Comparison of ENCODE assay signal across 8 cellular contexts in the genomic region with DNA sequence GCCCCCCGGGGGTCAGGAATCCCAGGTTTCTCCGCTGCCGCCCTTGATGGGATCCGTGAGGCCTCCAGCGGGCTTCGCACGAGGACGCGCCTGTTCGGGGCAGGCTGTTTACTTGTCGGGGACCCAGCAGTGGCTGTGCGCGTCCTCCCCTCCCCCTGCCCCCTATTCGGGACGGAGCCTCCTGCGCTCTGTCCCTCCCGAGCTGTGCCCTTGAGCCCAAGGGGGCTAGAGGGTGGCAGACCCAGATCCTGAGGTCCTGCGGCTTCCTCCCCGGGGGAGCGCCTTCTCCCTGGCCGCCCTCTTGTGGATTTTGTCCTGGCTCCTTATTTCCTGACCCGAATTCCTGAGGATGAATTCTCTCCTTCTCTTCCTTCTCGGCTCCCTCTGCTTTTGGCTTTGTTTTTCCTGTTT. TPM values are rescaled to one million over a fixed set of nuclear protein-coding genes. Genes with fewer than 3 reads are reported as not detected.
DNase-seq lines count a peak whose midpoint lies in the region; ATAC-seq, FAIRE-seq and TF ChIP-seq lines count a peak whose summit lies in the region.

No MANE protein-coding gene starts in this region.

- H3K4me2 ChIP-seq in PC-3 (ENCODE audit: low read length) (peak overlapping the region; percentile 59), H1 (ENCODE audit: insufficient read depth in 1 of 2, low read depth in 2 of 2, low read length in 2 of 2) (peak overlapping the region; percentile 86 to 98)

- no peak overlapping the region for H2BK120ac ChIP-seq in H1 (replicated peaks; ENCODE audit: low read depth, low read length)

- H2BK15ac ChIP-seq in H1 (ENCODE audit: low read length), result no peak overlapping the region

- POLR2A ChIA-PET in PC-3 (lab: Charles Lee; ENCODE audit: unreplicated experiment), result no interaction called here
- POLR2A ChIA-PET in H1 (lab: Charles Lee; ENCODE audit: partially characterized antibody), result interaction anchor here (1.3 to 2.6 kb wide), 4 partner anchors 10 to 39 kb away, joined by 4 to 9 read pairs (median 8); a partner anchor contains a TSS

- H2BK20ac ChIP-seq in H1 (ENCODE audit: low read length), result no peak overlapping the region

- TF ChIP-seq CTCF in PC-3 (conservative IDR thresholded peaks at IDR 0.05; ENCODE audit: low read depth, low read length) (no peak), H1 (IDR thresholded peaks at IDR 0.05; ENCODE audit: control extremely low read depth in 1 of 3, insufficient read depth in 1 of 3, low read depth in 1 of 3, low read length in 3 of 3) (no peak)

- intact Hi-C loops in PC-3 (cut with micrococcal nuclease), result loop anchor here (5.0 kb wide), 1 partner anchor 63 kb away; no protein-coding TSS in a partner anchor

- H3K79me2 ChIP-seq in PC-3 (ENCODE audit: low read length) (no peaks in the 10 kb centered on the region), H1 (ENCODE audit: control insufficient read depth in 1 of 2, insufficient read depth in 2 of 2, low read length in 2 of 2) (no peaks in the 10 kb centered on the region)

- H4K20me1 ChIP-seq in PC-3 (ENCODE audit: low read length) (no peaks in the 10 kb centered on the region), H1 (replicated peaks in 1 of 2; ENCODE audit: control insufficient read depth in 1 of 2, insufficient read depth in 2 of 2, low read length in 2 of 2) (no peaks in the 10 kb centered on the region)

- H3K9me3 ChIP-seq in PC-3 (ENCODE audit: low read length), result no peaks in the 10 kb centered on the region
- H3K9me3 ChIP-seq in H1 (ENCODE audit: insufficient read depth in 2 of 2, low read depth in 1 of 2, low read length in 1 of 2), result no peaks in the 10 kb centered on the region
- H3K9me3 ChIP-seq in muscle layer of colon (ENCODE audit: low read length), result no peaks in the 10 kb centered on the region

- TF ChIP-seq POLR2A in H1 (IDR thresholded peaks at IDR 0.05; ENCODE audit: control extremely low read depth in 1 of 2, low read depth in 2 of 2, low read length in 2 of 2), result 0 out of 3 replicates have a peak, but pooled peaks of 1 of the 2 experiments have one; percentile 35

- H3K9me2 ChIP-seq in PC-3 (replicated peaks; ENCODE audit: low read length), result no peaks in the 10 kb centered on the region

- H2BK12ac ChIP-seq in H1 (ENCODE audit: low read depth, low read length), result peak overlapping the region; percentile 20; the same call in 1 of the 2 replicates

- H3K56ac ChIP-seq in H1 (replicated peaks; ENCODE audit: insufficient read length, low read depth, low read length), result no peak overlapping the region

- H3K36me3 ChIP-seq in PC-3 (ENCODE audit: low read depth, low read length) (no peaks in the 10 kb centered on the region), H1 (ENCODE audit: control insufficient read depth in 2 of 4, insufficient read depth in 4 of 4, low read length in 3 of 4) (no peaks in the 10 kb centered on the region), muscle layer of colon (ENCODE audit: insufficient read depth, low read length) (no peaks in the 10 kb centered on the region)

- H3K9ac ChIP-seq in PC-3 (ENCODE audit: low read length) (no peak overlapping the region), H1 (replicated peaks in 1 of 4; ENCODE audit: extremely low read depth in 1 of 4, low read depth in 3 of 4, low read length in 3 of 4) (peak overlapping the region in 3 of 4 experiments; percentile 51 to 71 (median 60); a peak in 6 of 7 replicates), muscle layer of colon (ENCODE audit: low read length) (no peak overlapping the region)

- H3K4ac ChIP-seq in H1 (replicated peaks; ENCODE audit: insufficient read length, low read depth, low read length), result peak overlapping the region; percentile 65

- H3K14ac ChIP-seq in H1 (ENCODE audit: insufficient read length), result no peak overlapping the region

- peak overlapping the region; percentile 29 for H4K91ac ChIP-seq in H1 (replicated peaks; ENCODE audit: insufficient read length, low read length)

- no peak overlapping the region for H2AFZ ChIP-seq in PC-3 (ENCODE audit: low read length)
- H2AFZ ChIP-seq in H1 (ENCODE audit: low read length), result peak overlapping the region; percentile 0; the same call in 1 of the 2 replicates

- WGBS in H1 (ENCODE audit: extremely low coverage in 1 of 2, insufficient coverage in 1 of 2, insufficient read length in 1 of 2, insufficient replicate concordance in 2 of 2, low coverage in 1 of 2, low lambda C conversion rate in 2 of 2, missing lambda C conversion rate in 1 of 2), 2 experiments, result 4% methylated on average over 10 of the region's 23 CpGs; no CpG with 5 or more reads in 1 of the 2 experiments

- TF ChIP-seq RAD21 in H1 (IDR thresholded peaks at IDR 0.05 in 1 of 2, conservative IDR thresholded peaks at IDR 0.05 in 1 of 2; ENCODE audit: low read depth in 2 of 2, low read length in 2 of 2), result no peak

- H3K23ac ChIP-seq in H1 (ENCODE audit: insufficient read length), result no peak overlapping the region

- TF ChIP-seq EP300 in H1 (IDR thresholded peaks at IDR 0.05; ENCODE audit: borderline replicate concordance in 1 of 2, low read depth in 2 of 2, low read length in 2 of 2), result no peak

- no peak overlapping the region for H2AK5ac ChIP-seq in H1 (ENCODE audit: low read depth, low read length)

- peak overlapping the region; percentile 84 for H3K18ac ChIP-seq in H1 (ENCODE audit: extremely low read depth, low read length)

- H4K8ac ChIP-seq in H1 (ENCODE audit: extremely low read depth, insufficient read depth, low read length), result peak overlapping the region; percentile 66

- H3K4me3 ChIP-seq in PC-3 (ENCODE audit: low read length), result no peak overlapping the region; the same call in 1 of the 2 replicates
- peak overlapping the region; percentile 46 to 81 (median 63) for H3K4me3 ChIP-seq in H1 (ENCODE audit: extremely low read depth in 1 of 4, insufficient read depth in 2 of 4, low read depth in 3 of 4, low read length in 4 of 4)
- peak overlapping the region; percentile 51 to 56 for H3K4me3 ChIP-seq in muscle layer of colon (ENCODE audit: low read depth in 1 of 2, low read length in 2 of 2)

- H3F3A ChIP-seq in PC-3 (ENCODE audit: low read length, unreplicated experiment), result peaks cover 7% of the 10 kb centered on the region

- peaks cover 24% of the 10 kb centered on the region for H3K4me1 ChIP-seq in PC-3 (ENCODE audit: insufficient read depth, low read length)
- H3K4me1 ChIP-seq in H1 (replicated peaks in 1 of 4; ENCODE audit: control insufficient read depth in 3 of 4, insufficient read depth in 4 of 4, low read length in 3 of 4), result peaks cover 7 to 24% (median 15%) of the 10 kb centered on the region in 4 experiments
- H3K4me1 ChIP-seq in muscle layer of colon (ENCODE audit: insufficient read depth, low read length), result peaks cover 24% of the 10 kb centered on the region

- H3K27ac ChIP-seq in PC-3 (ENCODE audit: low read length) (no peak overlapping the region), H1 (ENCODE audit: low read depth, low read length) (peak overlapping the region; percentile 81), muscle layer of colon (ENCODE audit: low read depth, low read length) (peak overlapping the region; percentile 42)

- ATAC-seq in PC-3 (no peak), HG03280 (IDR thresholded peaks at IDR 0.05; ENCODE audit: unreplicated experiment) (no peak), GM18520 (IDR thresholded peaks at IDR 0.05; ENCODE audit: unreplicated experiment) (no peak)

- no TSS peak for BruUV-seq in PC-3 (replicated peaks; lab: Mats Ljungman, UMichigan)

- peak; percentile 63 for DNase-seq in Daoy (ENCODE audit: low read depth)
- no peak for DNase-seq in PC-3
- peak in 1 of 2 experiments; percentile 72 for DNase-seq in H1 (ENCODE audit: low read depth in 1 of 2, low spot score in 2 of 2)
- no peak for DNase-seq in iPS-NIHi7 (ENCODE audit: extremely low spot score)
- no peak for DNase-seq in activated CD4-positive, alpha-beta T cell treated with anti-CD3 and anti-CD28 coated beads for 1 hour

- peak overlapping the region; percentile 51 for H4K5ac ChIP-seq in H1 (ENCODE audit: insufficient read length, low read depth, low read length)

- H3K27me3 ChIP-seq in PC-3 (ENCODE audit: low read length), result no peaks in the 10 kb centered on the region
- peaks cover 0 to 13% (median 11%) of the 10 kb centered on the region in 4 experiments; a peak in 6 of 7 replicates for H3K27me3 ChIP-seq in H1 (replicated peaks in 1 of 4; ENCODE audit: control insufficient read depth in 3 of 4, extremely low read depth in 1 of 4, insufficient read depth in 3 of 4, low read length in 3 of 4)
- no peaks in the 10 kb centered on the region for H3K27me3 ChIP-seq in muscle layer of colon (ENCODE audit: control insufficient read depth in 1 of 2, insufficient read depth in 2 of 2, low read length in 2 of 2)

- no peak for FAIRE-seq in H1 (lab: Jason Lieb, UNC)

- H3K79me1 ChIP-seq in H1 (ENCODE audit: low read depth, low read length), result no peaks in the 10 kb centered on the region

- peak overlapping the region; percentile 95; the same call in 1 of the 2 replicates for H2BK5ac ChIP-seq in H1 (ENCODE audit: low read depth, low read length)

- CTCF ChIA-PET in PC-3 (lab: Charles Lee) (interaction anchor here (1.2 kb wide), 1 partner anchor 63 kb away, joined by 3 read pairs; no protein-coding TSS in a partner anchor), H1 (lab: Charles Lee; ENCODE audit: partially characterized antibody) (interaction anchor here (1.0 to 7.3 kb wide), 9 partner anchors 8 to 74 kb away, joined by 3 to 49 read pairs (median 4); no protein-coding TSS in a partner anchor)

- peaks cover 25% of the 10 kb centered on the region for H3K23me2 ChIP-seq in H1 (ENCODE audit: low read depth, low read length)

TF ChIP-seq in H1, 55 proteins besides CTCF, POLR2A, EP300 and RAD21 (continues in another document):
- TF ChIP-seq, protein P1, sequence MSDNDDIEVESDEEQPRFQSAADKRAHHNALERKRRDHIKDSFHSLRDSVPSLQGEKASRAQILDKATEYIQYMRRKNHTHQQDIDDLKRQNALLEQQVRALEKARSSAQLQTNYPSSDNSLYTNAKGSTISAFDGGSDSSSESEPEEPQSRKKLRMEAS (IDR thresholded peaks at IDR 0.05), result peak; percentile 73
- 0 out of 2 replicates have a peak, but pooled peaks have one; percentile 16 for TF ChIP-seq PHF8 (conservative IDR thresholded peaks at IDR 0.05; ENCODE audit: low read depth, low read length)
- TF ChIP-seq KDM4A (IDR thresholded peaks at IDR 0.05; ENCODE audit: low read depth, low read length, severe bottlenecking), result peak; percentile 61
- peak; percentile 69; the same call in 1 of the 2 replicates for TF ChIP-seq RBBP5 (IDR thresholded peaks at IDR 0.05; ENCODE audit: borderline replicate concordance, low read depth, low read length)

RNA-seq across cellular contexts. Expression of a gene that starts 38.4 kb away (rescaled TPM):
- total RNA-seq in Daoy (2014; rRNA removed; shearing (Covaris generic)), result 10.4 and 11.1 TPM in 2 replicates
- 4.5 and 6.0 TPM in 2 replicates for total RNA-seq in PC-3 (2014; rRNA removed)
- 24.1 and 24.8 TPM in 2 replicates for total RNA-seq in H1 (2021; fragmentation: NEBNext Ultra II Directional; extraction: Animal tissue kit (Norgen Biotek cat#: 25700))
- polyA plus RNA-seq in H1 (2011; rRNA removed), result 20.6 and 28.8 TPM in 2 replicates
- polyA plus RNA-seq in H1 (2011; cell fraction: cytosol; rRNA removed), result 18.1 TPM
- 46.9 TPM for polyA plus RNA-seq in H1 (2011; cell fraction: nucleus; rRNA removed)
- polyA plus RNA-seq in H1 (2012, experiment 1 of 2), result 20.8 to 23.7 TPM (median 22.1 TPM) in 4 replicates
- polyA plus RNA-seq in H1 (2012, experiment 2 of 2), result 14.9 TPM
- polyA plus RNA-seq in H1 (2013, experiment 1 of 2), result 6.2 TPM
- polyA plus RNA-seq in H1 (2013, experiment 2 of 2), result 5.9 TPM
- polyA minus RNA-seq in H1 (2011; rRNA and poly(A)+ RNA removed), result 23.1 and 25.3 TPM in 2 replicates
- 17.4 TPM for polyA minus RNA-seq in H1 (2011; cell fraction: cytosol; rRNA and poly(A)+ RNA removed)
- polyA minus RNA-seq in H1 (2011; cell fraction: nucleus; rRNA and poly(A)+ RNA removed), result 26.4 TPM

Comparison
In these comparisons a context has a peak if more than half of its experiments do, and no peak if none do; other contexts are left out.
1. H3K9ac ChIP-seq: peak in H1 (3 of 4); none in PC-3 (single experiment) and muscle layer of colon (single experiment).